2 cellular contexts compared by ENCODE assay signal in genomic region chr1:44695671-44696070, GRCh38.
TF ChIP-seq lines count a peak whose summit lies in the region.

No MANE protein-coding gene starts in this region.

TF ChIP-seq in HepG2, 621 proteins besides CTCF, POLR2A, EP300 and RAD21:
- TF ChIP-seq ZNF264 (CRISPR knock-in tag; IDR thresholded peaks at IDR 0.05) (no peak), ZNF121 (CRISPR knock-in tag; IDR thresholded peaks at IDR 0.05) (peak; percentile 85), ZNF550 (CRISPR knock-in tag; IDR thresholded peaks at IDR 0.05; ENCODE audit: borderline replicate concordance) (no peak)
- TF ChIP-seq, protein P1, sequence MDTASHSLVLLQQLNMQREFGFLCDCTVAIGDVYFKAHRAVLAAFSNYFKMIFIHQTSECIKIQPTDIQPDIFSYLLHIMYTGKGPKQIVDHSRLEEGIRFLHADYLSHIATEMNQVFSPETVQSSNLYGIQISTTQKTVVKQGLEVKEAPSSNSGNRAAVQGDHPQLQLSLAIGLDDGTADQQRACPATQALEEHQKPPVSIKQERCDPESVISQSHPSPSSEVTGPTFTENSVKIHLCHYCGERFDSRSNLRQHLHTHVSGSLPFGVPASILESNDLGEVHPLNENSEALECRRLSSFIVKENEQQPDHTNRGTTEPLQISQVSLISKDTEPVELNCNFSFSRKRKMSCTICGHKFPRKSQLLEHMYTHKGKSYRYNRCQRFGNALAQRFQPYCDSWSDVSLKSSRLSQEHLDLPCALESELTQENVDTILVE (CRISPR knock-in tag; IDR thresholded peaks at IDR 0.05), result no peak

TF ChIP-seq in endothelial cell of umbilical vein, 7 proteins besides CTCF, POLR2A, EP300 and RAD21:
- TF ChIP-seq POLR2AphosphoS5 (IDR thresholded peaks at IDR 0.05; ENCODE audit: insufficient read depth, low read depth, low read length) (no peak), MYC (IDR thresholded peaks at IDR 0.05; ENCODE audit: low read depth, low read length) (no peak), MAX (IDR thresholded peaks at IDR 0.05; ENCODE audit: insufficient read depth, insufficient read length) (no peak), EZH2 (IDR thresholded peaks at IDR 0.05; ENCODE audit: borderline replicate concordance, low read depth, low read length, severe bottlenecking) (no peak), FOS (IDR thresholded peaks at IDR 0.05; ENCODE audit: borderline replicate concordance, insufficient read depth, low read length) (no peak), JUN (IDR thresholded peaks at IDR 0.05; ENCODE audit: borderline replicate concordance, insufficient read depth, insufficient read length, low read depth) (no peak), GATA2 (IDR thresholded peaks at IDR 0.05; ENCODE audit: insufficient read depth, insufficient read length, low read depth, low read length) (no peak)
TF ChIP-seq in endothelial cell of umbilical vein: peak in this region for 0.
